Comparison of ENCODE assay signal across 1 cellular context in genomic region chr3:10142707-10143560, GRCh38.
A peak's percentile ranks its signal among the peaks of the same experiment; 100 is the strongest.
TF ChIP-seq lines count a peak whose summit lies in the region.

No MANE protein-coding gene starts in this region.

TF ChIP-seq in HEK293, 187 proteins besides CTCF, POLR2A, EP300 and RAD21 (continued from another document and continues in another):
- TF ChIP-seq ZNF664 (tag by site-specific recombination; IDR thresholded peaks at IDR 0.05) (no peak), IKZF3 (tag by site-specific recombination; IDR thresholded peaks at IDR 0.05) (peak; percentile 39; the same call in 1 of the 2 replicates), ZNF223 (tag by site-specific recombination; IDR thresholded peaks at IDR 0.05) (no peak), ZNF596 (tag by site-specific recombination; IDR thresholded peaks at IDR 0.05) (no peak), KLF8 (tag by site-specific recombination; IDR thresholded peaks at IDR 0.05) (no peak), ZNF707 (tag by site-specific recombination; IDR thresholded peaks at IDR 0.05) (0 out of 2 replicates have a peak, but pooled peaks have one; percentile 29), ZNF211 (tag by site-specific recombination; IDR thresholded peaks at IDR 0.05; ENCODE audit: low read depth) (no peak), ZNF174 (tag by site-specific recombination; IDR thresholded peaks at IDR 0.05) (no peak), SETDB1 (IDR thresholded peaks at IDR 0.05; ENCODE audit: insufficient read length, low read length) (peak; percentile 47), ZNF391 (tag by site-specific recombination; IDR thresholded peaks at IDR 0.05; ENCODE audit: borderline replicate concordance, low read depth) (no peak), BCL6B (tag by site-specific recombination; IDR thresholded peaks at IDR 0.05) (no peak), ZNF175 (tag by site-specific recombination; IDR thresholded peaks at IDR 0.05) (no peak), PBX3 (CRISPR knock-in tag; IDR thresholded peaks at IDR 0.05) (no peak), ZNF580 (tag by site-specific recombination; IDR thresholded peaks at IDR 0.05) (peak; percentile 67; the same call in 1 of the 2 replicates), WT1 (tag by site-specific recombination; IDR thresholded peaks at IDR 0.05) (no peak), ZNF324 (tag by site-specific recombination; IDR thresholded peaks at IDR 0.05) (peak; percentile 67; the same call in 1 of the 2 replicates), ZNF132 (tag by site-specific recombination; IDR thresholded peaks at IDR 0.05; ENCODE audit: borderline replicate concordance) (no peak), ZNF792 (tag by site-specific recombination; IDR thresholded peaks at IDR 0.05) (no peak), GLI2 (tag by site-specific recombination; IDR thresholded peaks at IDR 0.05; ENCODE audit: borderline replicate concordance, low read depth) (no peak; the same call in 1 of the 2 replicates), ZNF660 (tag by site-specific recombination; IDR thresholded peaks at IDR 0.05) (no peak), ZNF2 (tag by site-specific recombination; IDR thresholded peaks at IDR 0.05) (no peak), KLF16 (tag by site-specific recombination; IDR thresholded peaks at IDR 0.05) (peak; percentile 50; the same call in 1 of the 2 replicates), KLF17 (tag by site-specific recombination; IDR thresholded peaks at IDR 0.05) (0 out of 2 replicates have a peak, but pooled peaks have one; percentile 33), ZNF416 (tag by site-specific recombination; IDR thresholded peaks at IDR 0.05) (no peak), ZIC2 (tag by site-specific recombination; IDR thresholded peaks at IDR 0.05) (peak; percentile 65), PRDM6 (tag by site-specific recombination; IDR thresholded peaks at IDR 0.05) (no peak), ZNF514 (tag by site-specific recombination; IDR thresholded peaks at IDR 0.05) (no peak), ATF2 (tag by site-specific recombination; IDR thresholded peaks at IDR 0.05; ENCODE audit: low read depth) (peak; percentile 19; the same call in 1 of the 2 replicates), ZNF600 (tag by site-specific recombination; IDR thresholded peaks at IDR 0.05) (peak; percentile 36), OSR2 (tag by site-specific recombination; IDR thresholded peaks at IDR 0.05) (peak; percentile 63; the same call in 1 of the 2 replicates), ZBTB21 (tag by site-specific recombination; IDR thresholded peaks at IDR 0.05) (0 out of 2 replicates have a peak, but pooled peaks have one; percentile 18), ZNF311 (tag by site-specific recombination; IDR thresholded peaks at IDR 0.05; ENCODE audit: borderline replicate concordance) (no peak), ZBTB1 (tag by site-specific recombination; IDR thresholded peaks at IDR 0.05) (no peak), ZNF658 (tag by site-specific recombination; IDR thresholded peaks at IDR 0.05) (no peak), ZNF366 (tag by site-specific recombination; conservative IDR thresholded peaks at IDR 0.05) (peak; percentile 25; the same call in 1 of the 2 replicates), ZNF670 (tag by site-specific recombination; IDR thresholded peaks at IDR 0.05; ENCODE audit: low read depth) (no peak), ZBTB17 (tag by site-specific recombination; IDR thresholded peaks at IDR 0.05) (peak; percentile 80), ZNF24 (tag by site-specific recombination; IDR thresholded peaks at IDR 0.05) (peak; percentile 51; the same call in 1 of the 2 replicates), ZNF341 (tag by site-specific recombination; IDR thresholded peaks at IDR 0.05; ENCODE audit: low read depth) (0 out of 2 replicates have a peak, but pooled peaks have one; percentile 35), ZNF449 (tag by site-specific recombination; IDR thresholded peaks at IDR 0.05) (no peak), ZNF501 (tag by site-specific recombination; IDR thresholded peaks at IDR 0.05) (no peak), ZNF785 (tag by site-specific recombination; IDR thresholded peaks at IDR 0.05) (0 out of 2 replicates have a peak, but pooled peaks have one; percentile 20), PRDM1 (tag by site-specific recombination; IDR thresholded peaks at IDR 0.05) (no peak), SCRT1 (tag by site-specific recombination; IDR thresholded peaks at IDR 0.05; ENCODE audit: borderline replicate concordance) (no peak), MEIS1 (CRISPR knock-in tag; IDR thresholded peaks at IDR 0.05; ENCODE audit: borderline replicate concordance) (no peak), ZNF184 (tag by site-specific recombination; IDR thresholded peaks at IDR 0.05) (no peak)
- TF ChIP-seq, protein P1, sequence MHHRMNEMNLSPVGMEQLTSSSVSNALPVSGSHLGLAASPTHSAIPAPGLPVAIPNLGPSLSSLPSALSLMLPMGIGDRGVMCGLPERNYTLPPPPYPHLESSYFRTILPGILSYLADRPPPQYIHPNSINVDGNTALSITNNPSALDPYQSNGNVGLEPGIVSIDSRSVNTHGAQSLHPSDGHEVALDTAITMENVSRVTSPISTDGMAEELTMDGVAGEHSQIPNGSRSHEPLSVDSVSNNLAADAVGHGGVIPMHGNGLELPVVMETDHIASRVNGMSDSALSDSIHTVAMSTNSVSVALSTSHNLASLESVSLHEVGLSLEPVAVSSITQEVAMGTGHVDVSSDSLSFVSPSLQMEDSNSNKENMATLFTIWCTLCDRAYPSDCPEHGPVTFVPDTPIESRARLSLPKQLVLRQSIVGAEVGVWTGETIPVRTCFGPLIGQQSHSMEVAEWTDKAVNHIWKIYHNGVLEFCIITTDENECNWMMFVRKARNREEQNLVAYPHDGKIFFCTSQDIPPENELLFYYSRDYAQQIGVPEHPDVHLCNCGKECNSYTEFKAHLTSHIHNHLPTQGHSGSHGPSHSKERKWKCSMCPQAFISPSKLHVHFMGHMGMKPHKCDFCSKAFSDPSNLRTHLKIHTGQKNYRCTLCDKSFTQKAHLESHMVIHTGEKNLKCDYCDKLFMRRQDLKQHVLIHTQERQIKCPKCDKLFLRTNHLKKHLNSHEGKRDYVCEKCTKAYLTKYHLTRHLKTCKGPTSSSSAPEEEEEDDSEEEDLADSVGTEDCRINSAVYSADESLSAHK (tag by site-specific recombination; IDR thresholded peaks at IDR 0.05) = no peak
- TF ChIP-seq, protein P2, sequence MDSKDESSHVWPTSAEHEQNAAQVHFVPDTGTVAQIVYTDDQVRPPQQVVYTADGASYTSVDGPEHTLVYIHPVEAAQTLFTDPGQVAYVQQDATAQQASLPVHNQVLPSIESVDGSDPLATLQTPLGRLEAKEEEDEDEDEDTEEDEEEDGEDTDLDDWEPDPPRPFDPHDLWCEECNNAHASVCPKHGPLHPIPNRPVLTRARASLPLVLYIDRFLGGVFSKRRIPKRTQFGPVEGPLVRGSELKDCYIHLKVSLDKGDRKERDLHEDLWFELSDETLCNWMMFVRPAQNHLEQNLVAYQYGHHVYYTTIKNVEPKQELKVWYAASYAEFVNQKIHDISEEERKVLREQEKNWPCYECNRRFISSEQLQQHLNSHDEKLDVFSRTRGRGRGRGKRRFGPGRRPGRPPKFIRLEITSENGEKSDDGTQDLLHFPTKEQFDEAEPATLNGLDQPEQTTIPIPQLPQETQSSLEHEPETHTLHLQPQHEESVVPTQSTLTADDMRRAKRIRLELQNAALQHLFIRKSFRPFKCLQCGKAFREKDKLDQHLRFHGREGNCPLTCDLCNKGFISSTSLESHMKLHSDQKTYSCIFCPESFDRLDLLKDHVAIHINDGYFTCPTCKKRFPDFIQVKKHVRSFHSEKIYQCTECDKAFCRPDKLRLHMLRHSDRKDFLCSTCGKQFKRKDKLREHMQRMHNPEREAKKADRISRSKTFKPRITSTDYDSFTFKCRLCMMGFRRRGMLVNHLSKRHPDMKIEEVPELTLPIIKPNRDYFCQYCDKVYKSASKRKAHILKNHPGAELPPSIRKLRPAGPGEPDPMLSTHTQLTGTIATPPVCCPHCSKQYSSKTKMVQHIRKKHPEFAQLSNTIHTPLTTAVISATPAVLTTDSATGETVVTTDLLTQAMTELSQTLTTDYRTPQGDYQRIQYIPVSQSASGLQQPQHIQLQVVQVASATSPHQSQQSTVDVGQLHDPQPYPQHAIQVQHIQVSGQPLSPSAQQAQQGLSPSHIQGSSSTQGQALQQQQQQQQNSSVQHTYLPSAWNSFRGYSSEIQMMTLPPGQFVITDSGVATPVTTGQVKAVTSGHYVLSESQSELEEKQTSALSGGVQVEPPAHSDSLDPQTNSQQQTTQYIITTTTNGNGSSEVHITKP (tag by site-specific recombination; IDR thresholded peaks at IDR 0.05) = no peak
- TF ChIP-seq, protein P3, sequence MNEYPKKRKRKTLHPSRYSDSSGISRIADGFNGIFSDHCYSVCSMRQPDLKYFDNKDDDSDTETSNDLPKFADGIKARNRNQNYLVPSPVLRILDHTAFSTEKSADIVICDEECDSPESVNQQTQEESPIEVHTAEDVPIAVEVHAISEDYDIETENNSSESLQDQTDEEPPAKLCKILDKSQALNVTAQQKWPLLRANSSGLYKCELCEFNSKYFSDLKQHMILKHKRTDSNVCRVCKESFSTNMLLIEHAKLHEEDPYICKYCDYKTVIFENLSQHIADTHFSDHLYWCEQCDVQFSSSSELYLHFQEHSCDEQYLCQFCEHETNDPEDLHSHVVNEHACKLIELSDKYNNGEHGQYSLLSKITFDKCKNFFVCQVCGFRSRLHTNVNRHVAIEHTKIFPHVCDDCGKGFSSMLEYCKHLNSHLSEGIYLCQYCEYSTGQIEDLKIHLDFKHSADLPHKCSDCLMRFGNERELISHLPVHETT (tag by site-specific recombination; IDR thresholded peaks at IDR 0.05) = no peak
